ENCODE assay signal across 26 cellular contexts in genomic region chr2:239008004-239008403, GRCh38.
"Had no signal": no experiment of that assay in that cellular context is flagged by ENCODE, and none has a peak within 500 bp of the region (broad histone marks: within the 10 kb centered on the region; RNA-seq: fewer than 3 reads in every experiment).

No MANE protein-coding gene starts in this region.

- ATAC-seq: gastroesophageal sphincter; lower lobe of right lung; stimulated activated naive CD8-positive, alpha-beta T cell treated with anti-CD3 and anti-CD28 coated beads, Interleukin-15, Interleukin-2, amounts not matched to agents 100 U/mL and 50 U/mL, for 24 hours had no signal

- DNase-seq: activated CD4-positive, alpha-beta T cell treated with anti-CD3 and anti-CD28 coated beads for 4 hours; activated CD4-positive, alpha-beta T cell treated with anti-CD3 and anti-CD28 coated beads, Interleukin-2, amount 50 U/mL, for 4 hours; activated effector memory CD4-positive, alpha-beta T cell treated with Interleukin-2 at 50 U/mL for 16 hours; activated naive CD4-positive, alpha-beta T cell treated with Interleukin-2 at 50 U/mL for 16 hours; activated T-cell treated with anti-CD3 and anti-CD28 coated beads for 4 hours; anterior cingulate cortex; colonic mucosa; effector memory CD4-positive, alpha-beta T cell; erythroblast; lower lobe of right lung; mesenchymal stem cell; nephron progenitor cell; retina; stimulated activated CD4-positive, alpha-beta T cell treated with anti-CD3 and anti-CD28 coated beads, Interleukin-2, amount 100 ng/mL, for 48 hours; stimulated activated naive CD8-positive, alpha-beta T cell treated with anti-CD3 and anti-CD28 coated beads, Interleukin-15, Interleukin-2, amounts not matched to agents 100 U/mL and 50 U/mL, for 24 hours; SW 1271; T-helper 9 cell had no signal

- H3K9me3 Mint-ChIP-seq: T-helper 1 cell treated with Interleukin-12 subunit alpha and Interleukin-12 subunit beta and Interleukin-4 antibody, amounts not matched to agents 30 μg/mL and 1 μg/mL, for 36 hours; type B pancreatic cell had no signal

- H3K27me3 ChIP-seq: colonic mucosa, hepatocyte, vagina had no signal

- H3K4me3 ChIP-seq: colonic mucosa, gastroesophageal sphincter, hepatocyte, lower lobe of right lung, thoracic aorta, vagina had no signal

- H3K36me3 ChIP-seq: colonic mucosa, gastroesophageal sphincter, lower lobe of right lung, neutrophil, thoracic aorta, vagina had no signal

- H3K4me1 ChIP-seq: colonic mucosa, lower lobe of right lung had no signal

- H3K4me3 Mint-ChIP-seq: activated naive CD8-positive, alpha-beta T cell; nephron progenitor cell; T-helper 1 cell treated with Interleukin-12 subunit alpha and Interleukin-12 subunit beta and Interleukin-4 antibody, amounts not matched to agents 30 μg/mL and 1 μg/mL, for 36 hours; type B pancreatic cell had no signal

- H3K27ac Mint-ChIP-seq: activated naive CD8-positive, alpha-beta T cell; nephron progenitor cell; progenitor cell of endocrine pancreas; T-helper 1 cell treated with Interleukin-12 subunit alpha and Interleukin-12 subunit beta and Interleukin-4 antibody, amounts not matched to agents 30 μg/mL and 1 μg/mL, for 36 hours; type B pancreatic cell had no signal

- H3K9me3 ChIP-seq: colonic mucosa, lower lobe of right lung, neutrophil, thoracic aorta, vagina had no signal

- H3K27ac ChIP-seq: colonic mucosa, gastroesophageal sphincter, hepatocyte, lower lobe of right lung, neutrophil, thoracic aorta, vagina had no signal

- H3K36me3 Mint-ChIP-seq: activated naive CD8-positive, alpha-beta T cell; type B pancreatic cell had no signal
